ENCODE assay signal across 1 cellular context in the genomic region with DNA sequence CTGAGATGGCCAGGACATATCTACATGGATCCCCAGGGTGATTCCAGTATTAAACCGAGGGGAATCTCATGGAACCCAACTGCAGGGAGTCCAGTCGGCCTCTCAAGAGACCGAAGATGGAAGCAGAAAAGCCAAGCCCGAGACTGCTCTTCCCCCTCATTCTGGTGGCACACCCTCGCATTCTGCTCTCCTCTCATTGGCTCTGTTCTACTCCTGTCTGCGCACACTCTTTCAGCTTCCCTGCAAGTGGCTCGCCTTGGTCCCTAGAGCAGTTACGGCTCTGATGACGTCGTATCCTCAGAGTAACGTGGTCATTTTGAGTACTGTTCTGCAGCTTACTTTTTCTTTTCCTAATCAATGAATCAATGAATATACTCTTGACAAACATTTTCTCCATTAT.
TF ChIP-seq lines count a peak whose summit lies in the region.

No MANE protein-coding gene starts in this region.

TF ChIP-seq in IMR-90, 13 proteins besides CTCF, POLR2A, EP300 and RAD21:
- TF ChIP-seq, protein P1, sequence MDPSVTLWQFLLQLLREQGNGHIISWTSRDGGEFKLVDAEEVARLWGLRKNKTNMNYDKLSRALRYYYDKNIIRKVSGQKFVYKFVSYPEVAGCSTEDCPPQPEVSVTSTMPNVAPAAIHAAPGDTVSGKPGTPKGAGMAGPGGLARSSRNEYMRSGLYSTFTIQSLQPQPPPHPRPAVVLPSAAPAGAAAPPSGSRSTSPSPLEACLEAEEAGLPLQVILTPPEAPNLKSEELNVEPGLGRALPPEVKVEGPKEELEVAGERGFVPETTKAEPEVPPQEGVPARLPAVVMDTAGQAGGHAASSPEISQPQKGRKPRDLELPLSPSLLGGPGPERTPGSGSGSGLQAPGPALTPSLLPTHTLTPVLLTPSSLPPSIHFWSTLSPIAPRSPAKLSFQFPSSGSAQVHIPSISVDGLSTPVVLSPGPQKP (IDR thresholded peaks at IDR 0.05; ENCODE audit: borderline replicate concordance, low read depth, low read length) = no peak
- TF ChIP-seq MAZ (IDR thresholded peaks at IDR 0.05; ENCODE audit: borderline replicate concordance, low read depth, low read length) (no peak), NFE2L2 (IDR thresholded peaks at IDR 0.05; ENCODE audit: low read depth, low read length) (no peak), BHLHE40 (IDR thresholded peaks at IDR 0.05; ENCODE audit: low read depth, low read length) (no peak), MAFK (IDR thresholded peaks at IDR 0.05; ENCODE audit: low read depth, low read length) (no peak), CEBPB (IDR thresholded peaks at IDR 0.05; ENCODE audit: low read depth, low read length) (no peak), CHD1 (IDR thresholded peaks at IDR 0.05; ENCODE audit: low read depth, low read length) (no peak), FOS (IDR thresholded peaks at IDR 0.05; ENCODE audit: low read depth, low read length) (no peak), RCOR1 (IDR thresholded peaks at IDR 0.05; ENCODE audit: insufficient replicate concordance, low read length) (no peak), MXI1 (IDR thresholded peaks at IDR 0.05; ENCODE audit: borderline replicate concordance, low read depth, low read length) (no peak)
- TF ChIP-seq, protein P2, sequence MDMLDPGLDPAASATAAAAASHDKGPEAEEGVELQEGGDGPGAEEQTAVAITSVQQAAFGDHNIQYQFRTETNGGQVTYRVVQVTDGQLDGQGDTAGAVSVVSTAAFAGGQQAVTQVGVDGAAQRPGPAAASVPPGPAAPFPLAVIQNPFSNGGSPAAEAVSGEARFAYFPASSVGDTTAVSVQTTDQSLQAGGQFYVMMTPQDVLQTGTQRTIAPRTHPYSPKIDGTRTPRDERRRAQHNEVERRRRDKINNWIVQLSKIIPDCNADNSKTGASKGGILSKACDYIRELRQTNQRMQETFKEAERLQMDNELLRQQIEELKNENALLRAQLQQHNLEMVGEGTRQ (IDR thresholded peaks at IDR 0.05; ENCODE audit: low read depth, low read length) = no peak
